ENCODE assay signal across 1 cellular context in the genomic region with DNA sequence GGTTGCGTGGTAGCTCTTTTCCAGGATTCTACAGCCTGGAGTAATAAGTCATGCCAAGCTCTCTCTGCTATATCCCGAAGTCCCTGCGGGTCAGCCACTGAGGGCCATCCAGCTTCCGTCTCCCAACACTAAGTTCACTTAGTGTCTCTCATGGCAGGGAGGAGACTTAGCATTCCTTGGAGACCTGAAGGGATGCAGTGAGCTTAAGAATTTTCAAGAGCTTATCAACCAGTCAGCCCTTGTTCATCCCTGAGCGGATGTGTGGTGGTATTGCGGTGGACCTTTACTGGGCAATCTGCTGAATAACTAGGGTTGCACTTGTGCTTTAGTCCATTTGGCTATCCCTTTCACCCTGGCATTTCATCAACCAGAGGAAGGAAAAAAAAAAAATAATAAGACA.
TF ChIP-seq lines count a peak whose summit lies in the region.

No MANE protein-coding gene starts in this region.

TF ChIP-seq in GM12878, 131 proteins besides CTCF, POLR2A, EP300 and RAD21 (continued from another document):
- TF ChIP-seq, protein P1, sequence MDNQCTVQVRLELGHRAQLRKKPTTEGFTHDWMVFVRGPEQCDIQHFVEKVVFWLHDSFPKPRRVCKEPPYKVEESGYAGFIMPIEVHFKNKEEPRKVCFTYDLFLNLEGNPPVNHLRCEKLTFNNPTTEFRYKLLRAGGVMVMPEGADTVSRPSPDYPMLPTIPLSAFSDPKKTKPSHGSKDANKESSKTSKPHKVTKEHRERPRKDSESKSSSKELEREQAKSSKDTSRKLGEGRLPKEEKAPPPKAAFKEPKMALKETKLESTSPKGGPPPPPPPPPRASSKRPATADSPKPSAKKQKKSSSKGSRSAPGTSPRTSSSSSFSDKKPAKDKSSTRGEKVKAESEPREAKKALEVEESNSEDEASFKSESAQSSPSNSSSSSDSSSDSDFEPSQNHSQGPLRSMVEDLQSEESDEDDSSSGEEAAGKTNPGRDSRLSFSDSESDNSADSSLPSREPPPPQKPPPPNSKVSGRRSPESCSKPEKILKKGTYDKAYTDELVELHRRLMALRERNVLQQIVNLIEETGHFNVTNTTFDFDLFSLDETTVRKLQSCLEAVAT (IDR thresholded peaks at IDR 0.05): peak; percentile 99
